8 cellular contexts compared by ENCODE assay signal in the genomic region with DNA sequence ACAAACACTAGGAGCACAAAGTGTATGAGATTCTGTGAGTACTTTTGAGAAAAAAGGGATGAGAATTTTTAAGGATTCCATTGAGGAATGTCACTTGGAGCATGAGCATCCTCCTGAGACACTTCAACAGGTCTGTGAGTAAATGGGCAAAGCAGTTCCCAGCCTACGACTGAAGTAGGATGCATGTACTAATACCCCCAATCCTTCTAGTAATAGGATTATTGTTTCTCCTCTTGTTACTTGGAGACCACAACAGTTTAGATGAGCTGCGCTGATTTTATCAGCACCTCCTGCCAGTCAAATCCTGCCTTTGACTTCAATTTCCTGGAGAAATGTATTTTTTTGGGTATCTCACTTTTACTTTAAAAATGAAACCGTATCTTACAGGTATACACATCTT. TPM values are rescaled to one million over a fixed set of nuclear protein-coding genes. Genes with fewer than 3 reads are reported as not detected.
DNase-seq lines count a peak whose midpoint lies in the region; ATAC-seq and TF ChIP-seq lines count a peak whose summit lies in the region.

No MANE protein-coding gene starts in this region.

- TF ChIP-seq CTCF in Panc1 (IDR thresholded peaks at IDR 0.05): no peak
- TF ChIP-seq CTCF in epithelial cell of proximal tubule (conservative IDR thresholded peaks at IDR 0.05; ENCODE audit: low read depth, low read length): no peak
- TF ChIP-seq CTCF in psoas muscle (IDR thresholded peaks at IDR 0.05): no peak

- no TSS peak for BruUV-seq in Panc1 (replicated peaks; lab: Mats Ljungman, UMichigan)

- intact Hi-C loops in Panc1 (cut with micrococcal nuclease; ENCODE audit: unreplicated experiment) (no loop called here), psoas muscle (cut with DNase I) (no loop called here)

- POLR2A ChIA-PET in Panc1 (lab: Charles Lee): no interaction called here

- H3K36me3 ChIP-seq in Panc1 (ENCODE audit: control insufficient read depth, insufficient read depth, low read length) (no peaks in the 10 kb centered on the region), psoas muscle (ENCODE audit: insufficient read depth in 1 of 2, low read depth in 1 of 2) (no peaks in the 10 kb centered on the region)

- H3K4me3 ChIP-seq in Panc1 (ENCODE audit: low read depth in 2 of 2, low read length in 2 of 2) (peak overlapping the region; percentile 86 to 87), epithelial cell of proximal tubule (ENCODE audit: low read depth, low read length) (peak overlapping the region; percentile 88), psoas muscle (peak overlapping the region; percentile 92)

- WGBS in psoas muscle, 3 donors: 12 to 23% (median 16%) methylated on average over 3 of the region's 3 CpGs

- CTCF ChIA-PET in Panc1 (lab: Charles Lee): no interaction called here

- in situ Hi-C loops in Panc1 (cut with HindIII; ENCODE audit: low pct_unique_long_range_greater_than_20kb, low sequenced_read_pairs): no loop called here

- DNase-seq in GM03348 (ENCODE audit: low spot score) (peak; percentile 16), Panc1 (ENCODE audit: low read depth, low spot score) (no peak), epithelial cell of proximal tubule (ENCODE audit: low read depth) (no peak), psoas muscle (no peak), AML-193 (lab: John Stamatoyannopoulos, UW) (no peak), dedifferentiated amniotic fluid mesenchymal stem cell (ENCODE audit: extremely low spot score) (no peak)

- ATAC-seq in Panc1 (no peak), psoas muscle (no peak), HG03442 (IDR thresholded peaks at IDR 0.05; ENCODE audit: unreplicated experiment) (no peak), HG03139 (IDR thresholded peaks at IDR 0.05; ENCODE audit: unreplicated experiment) (no peak)

- H3K4me1 ChIP-seq in Panc1 (ENCODE audit: control insufficient read depth, insufficient read depth, low read length) (peaks cover 6% of the 10 kb centered on the region), psoas muscle (peaks cover 14% of the 10 kb centered on the region)

- H3K27ac ChIP-seq in Panc1 (ENCODE audit: low read length): no peak overlapping the region
- no peak overlapping the region for H3K27ac ChIP-seq in psoas muscle

- H3K9me3 ChIP-seq in Panc1 (ENCODE audit: control insufficient read depth, insufficient read depth, low read depth, low read length) (no peaks in the 10 kb centered on the region), psoas muscle (no peaks in the 10 kb centered on the region)

- H3K27me3 ChIP-seq in Panc1 (ENCODE audit: control insufficient read depth, insufficient read depth, low read length) (peaks cover 3% of the 10 kb centered on the region; the same call in 1 of the 2 replicates), psoas muscle (ENCODE audit: insufficient read depth in 3 of 3, low read length in 2 of 3) (no peaks in the 10 kb centered on the region)

RNA-seq across cellular contexts. Expression of gene BBS9, which starts 0.8 kb away (rescaled TPM):
- total RNA-seq in Panc1 (2021; ENCODE audit: unreplicated experiment): 6.9 TPM
- 4.3 TPM for polyA plus RNA-seq in Panc1 (2012; ENCODE audit: insufficient read length)
- 3.1 and 4.4 TPM in 2 replicates for total RNA-seq in epithelial cell of proximal tubule
- total RNA-seq in psoas muscle: 1 to 10 TPM; 3.2 to 6.5 (median 4.3) TPM
- 1 to 10 TPM; 2.7 to 7.3 (median 3.3) TPM for polyA plus RNA-seq in psoas muscle

RNA-seq across cellular contexts. Expression of gene RP9, which starts 21.0 kb away (rescaled TPM):
- total RNA-seq in Panc1 (2021; ENCODE audit: unreplicated experiment) (22.1 TPM), epithelial cell of proximal tubule (9.5 and 26.5 TPM in 2 replicates), psoas muscle (10 to 100 TPM; 15.4 to 27.6 (median 16.8) TPM)
- polyA plus RNA-seq in Panc1 (2012; ENCODE audit: insufficient read length): 26.9 TPM
- 10 to 100 TPM; 23.1 to 27.0 (median 25.0) TPM for polyA plus RNA-seq in psoas muscle
